ENCODE assay signal across 12 cellular contexts in the genomic region with DNA sequence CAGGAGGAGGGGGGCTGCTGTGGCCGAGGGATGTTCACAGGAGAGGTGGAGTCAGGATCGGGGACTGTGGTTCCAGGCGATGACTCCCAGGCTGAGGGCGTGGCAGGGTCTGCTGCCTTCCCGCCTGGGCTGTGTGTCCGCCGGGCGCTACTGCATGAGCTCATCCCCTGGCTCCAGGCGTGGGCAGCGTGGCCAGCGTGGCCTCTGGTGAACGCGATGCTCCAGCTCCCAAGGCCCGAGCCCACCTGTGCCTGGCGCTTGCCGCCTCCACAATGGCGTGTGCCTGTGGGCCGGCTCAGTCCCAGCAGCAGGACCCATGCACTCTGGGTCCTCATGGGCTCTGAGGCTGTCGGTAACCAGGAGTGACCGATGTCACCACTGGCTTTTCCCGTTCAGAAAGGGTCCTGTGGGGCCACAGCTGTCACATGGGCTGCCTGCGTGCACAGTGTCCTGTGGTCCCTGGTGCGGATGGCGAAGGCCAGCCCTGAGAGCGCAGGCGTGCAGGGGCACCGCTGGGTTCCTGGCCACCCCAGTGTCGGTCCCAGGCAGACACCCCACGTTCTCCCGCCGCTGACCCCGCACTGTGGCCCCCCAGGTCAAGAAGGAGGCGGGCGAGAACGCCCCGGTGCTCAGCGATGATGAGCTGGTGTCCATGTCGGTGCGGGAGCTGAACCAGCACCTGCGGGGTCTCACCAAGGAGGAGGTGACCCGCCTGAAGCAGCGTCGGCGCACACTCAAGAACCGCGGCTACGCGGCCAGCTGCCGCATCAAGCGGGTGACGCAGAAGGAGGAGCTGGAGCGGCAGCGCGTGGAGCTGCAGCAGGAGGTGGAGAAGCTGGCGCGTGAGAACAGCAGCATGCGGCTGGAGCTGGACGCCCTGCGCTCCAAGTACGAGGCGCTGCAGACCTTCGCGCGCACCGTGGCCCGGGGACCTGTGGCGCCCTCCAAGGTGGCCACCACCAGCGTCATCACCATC. TPM values are rescaled to one million over a fixed set of nuclear protein-coding genes. Genes with fewer than 3 reads are reported as not detected.
DNase-seq lines count a peak whose midpoint lies in the region; ATAC-seq, FAIRE-seq and TF ChIP-seq lines count a peak whose summit lies in the region.
"Had no signal": no experiment of that assay in that cellular context is flagged by ENCODE, and none has a peak within 500 bp of the region (broad histone marks: within the 10 kb centered on the region; RNA-seq: fewer than 3 reads in every experiment).

No MANE protein-coding gene starts in this region.

- DNase-seq in breast epithelium (ENCODE audit: low spot score in 2 of 2): no peak
- no peak for DNase-seq in MCF 10A (ENCODE audit: unreplicated experiment)
- peak in 2 of 3 donors; percentile 36 to 48 for DNase-seq in right lobe of liver
- DNase-seq in urothelium cell line (ENCODE audit: low spot score): peak; percentile 94
- no peak for DNase-seq in D721Med (ENCODE audit: insufficient read length, low spot score)
- DNase-seq: NCI-H1048; stimulated activated CD4-positive, alpha-beta T cell treated with anti-CD3 and anti-CD28 coated beads, Interleukin-2, amount 100 ng/mL, for 48 hours; testis had no signal

- TF ChIP-seq CTCF in breast epithelium (IDR thresholded peaks at IDR 0.05) (no peak), MCF 10A (IDR thresholded peaks at IDR 0.05; ENCODE audit: unreplicated experiment) (no peak), right lobe of liver (IDR thresholded peaks at IDR 0.05) (no peak), D721Med (IDR thresholded peaks at IDR 0.05; ENCODE audit: insufficient read depth, missing control alignments) (no peak)

- H3K4me3 ChIP-seq in breast epithelium (no peak overlapping the region), right lobe of liver (no peak overlapping the region)
- H3K4me3 ChIP-seq: testis had no signal

- POLR2A ChIA-PET in MCF 10A (lab: Yijun Ruan, JAX): interaction anchor here (1.5 kb wide), 1 partner anchor 13 kb away, joined by 4 read pairs; no protein-coding TSS in a partner anchor

- H3K4me3 Mint-ChIP-seq in MCF 10A (ENCODE audit: unreplicated experiment): no peak overlapping the region

- intact Hi-C loops in breast epithelium (cut with DNase I; ENCODE audit: low total_unique reads): no loop called here
- intact Hi-C loops in MCF 10A (cut with micrococcal nuclease): no loop called here
- intact Hi-C loops in right lobe of liver (cut with DNase I): no loop called here

- H3K36me3 ChIP-seq in breast epithelium: peaks cover 7% of the 10 kb centered on the region
- peaks cover 0 to 10% (median 8%) of the 10 kb centered on the region in 4 donors for H3K36me3 ChIP-seq in right lobe of liver

- no TSS peak for BruUV-seq in MCF 10A (replicated peaks; lab: Mats Ljungman, UMichigan)

- H3K27me3 Mint-ChIP-seq in MCF 10A (ENCODE audit: insufficient read depth, unreplicated experiment): no peaks in the 10 kb centered on the region

- H3K36me3 Mint-ChIP-seq in MCF 10A (ENCODE audit: insufficient read depth, unreplicated experiment): peaks cover 50% of the 10 kb centered on the region

- no peak overlapping the region for H3K27ac Mint-ChIP-seq in MCF 10A (ENCODE audit: low read depth, unreplicated experiment)

- FAIRE-seq in urothelium cell line (lab: Jason Lieb, UNC) (peak; percentile 99), D721Med (lab: Jason Lieb, UNC) (no peak)
- FAIRE-seq: G401.6 had no signal

- no peaks in the 10 kb centered on the region for H3K9me3 Mint-ChIP-seq in MCF 10A (ENCODE audit: unreplicated experiment)

- ATAC-seq in right lobe of liver (no peak), HG02759 (IDR thresholded peaks at IDR 0.05; ENCODE audit: unreplicated experiment) (no peak)
- ATAC-seq: HCT116 had no signal

- H3K4me1 Mint-ChIP-seq in MCF 10A (ENCODE audit: insufficient read depth, unreplicated experiment): no peaks in the 10 kb centered on the region

- CTCF ChIA-PET in MCF 10A (lab: Yijun Ruan, JAX): interaction anchor here (1.2 kb wide), 2 partner anchors 16 to 66 kb away, joined by 4 to 7 read pairs; partner anchors contain the start of gene TMEM184A

- WGBS in right lobe of liver (ENCODE audit: insufficient coverage, low coverage, low lambda C conversion rate, missing lambda C conversion rate): 96% methylated on average over 13 of the region's 68 CpGs

- H3K4me1 ChIP-seq in breast epithelium (peaks cover 3 to 5% of the 10 kb centered on the region in 2 donors), right lobe of liver (peaks cover 0 to 17% (median 7%) of the 10 kb centered on the region in 4 donors)

- no peaks in the 10 kb centered on the region for H3K27me3 ChIP-seq in breast epithelium
- H3K27me3 ChIP-seq in right lobe of liver: no peaks in the 10 kb centered on the region
- H3K27me3 ChIP-seq: testis had no signal

- H3K9me3 ChIP-seq in breast epithelium (no peaks in the 10 kb centered on the region), right lobe of liver (no peaks in the 10 kb centered on the region)
- H3K9me3 ChIP-seq: testis had no signal

- peak overlapping the region; percentile 100 for H3K27ac ChIP-seq in breast epithelium
- peak overlapping the region in 1 of 3 donors; percentile 60 for H3K27ac ChIP-seq in right lobe of liver

- TF ChIP-seq POLR2A in breast epithelium (IDR thresholded peaks at IDR 0.05): no peak
- no peak for TF ChIP-seq POLR2A in right lobe of liver (IDR thresholded peaks at IDR 0.05)

RNA-seq across cellular contexts. Expression of gene MAFK, which starts 9.1 kb away (rescaled TPM):
- total RNA-seq in breast epithelium: 10 to 100 TPM; 14.4 to 25.9 (median 25.2) TPM
- total RNA-seq in MCF 10A (2022): 37.8 and 45.6 TPM in 2 replicates
- total RNA-seq in right lobe of liver: 10 to 100 TPM in 4 of 6 experiments, 1 to 10 TPM in 2; 6.9 to 29.7 (median 13.1) TPM

RNA-seq across cellular contexts. Expression of gene TMEM184A, which starts 16.4 kb away (rescaled TPM):
- total RNA-seq in breast epithelium: 1 to 10 TPM in 2 of 3 donors, not detected in 1; 6.6 to 8.2 TPM
- 9.0 and 14.2 TPM in 2 replicates for total RNA-seq in MCF 10A (2022)
- 10 to 100 TPM; 15.1 to 32.8 (median 26.7) TPM for total RNA-seq in right lobe of liver
- total RNA-seq: A673 had no signal

RNA-seq across cellular contexts. Expression of gene PSMG3, which starts 30.2 kb away (rescaled TPM):
- total RNA-seq in breast epithelium: 10 to 100 TPM; 32.6 to 52.8 (median 45.4) TPM
- 38.2 and 42.1 TPM in 2 replicates for total RNA-seq in MCF 10A (2022)
- total RNA-seq in right lobe of liver: 10 to 100 TPM in 2 of 6 experiments, 1 to 10 TPM in 4; 7.6 to 28.1 (median 9.2) TPM

RNA-seq across cellular contexts. Expression of gene INTS1, which starts 35.4 kb away (rescaled TPM):
- total RNA-seq in breast epithelium (10 to 100 TPM; 27.5 to 32.1 (median 27.7) TPM), MCF 10A (2022) (86.3 and 93.5 TPM in 2 replicates), right lobe of liver (10 to 100 TPM; 30.1 to 49.6 (median 41.2) TPM)

Comparison
In these comparisons a context has a peak if more than half of its experiments do, and no peak if none do; other contexts are left out.
1. DNase-seq: peak in right lobe of liver (2 of 3) and urothelium cell line (single experiment); none in breast epithelium (0 of 2), MCF 10A (single experiment) and D721Med (single experiment).